In the genomic region with DNA sequence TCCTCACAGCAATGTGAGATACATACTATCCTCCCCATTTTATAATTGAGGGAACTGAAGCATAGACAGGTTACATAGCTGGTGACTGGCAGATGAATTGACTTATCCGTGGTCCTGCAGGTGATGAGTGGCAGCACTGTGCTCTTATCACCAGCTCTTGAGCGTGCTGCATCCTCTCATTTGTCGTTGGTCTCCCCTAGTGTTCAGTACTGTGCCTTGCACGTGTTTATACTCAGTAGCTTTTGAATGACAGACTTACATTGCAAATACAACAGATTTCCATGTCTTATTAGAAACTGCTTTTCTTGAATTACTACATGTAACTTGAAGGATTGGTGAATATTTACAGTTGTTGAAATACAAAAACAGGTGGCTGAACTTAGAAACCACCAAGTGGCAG, we compare ENCODE assay signal across 8 cellular contexts. TPM values are rescaled to one million over a fixed set of nuclear protein-coding genes. Genes with fewer than 3 reads are reported as not detected.
DNase-seq lines count a peak whose midpoint lies in the region; ATAC-seq and TF ChIP-seq lines count a peak whose summit lies in the region.
"Not testable (repeated sequence)": the region's sequence is repeated elsewhere in the genome, so short reads cannot be mapped to it uniquely, and the experiment has no call there.

No MANE protein-coding gene starts in this region.

- H3K4me3 ChIP-seq in A673 (ENCODE audit: low read depth, low read length, poor library complexity, severe bottlenecking); gastroesophageal sphincter; osteoblast (ENCODE audit: insufficient read depth, low read length): not testable (repeated sequence)

- CTCF ChIA-PET in A673 (lab: Charles Lee); activated naive CD4-positive, alpha-beta T cell treated with anti-CD3 and anti-CD28 coated beads, Interleukin-2, amount 10 ng/mL, durations not matched to agents 7 days and 5 days (lab: Charles Lee): not testable (repeated sequence)

- intact Hi-C loops in A673 (cut with micrococcal nuclease; ENCODE audit: unreplicated experiment), result not testable (repeated sequence)

- DNase-seq in A673 (ENCODE audit: low spot score), result peak; percentile 72
- DNase-seq in NCI-H146 (lab: John Stamatoyannopoulos, UW), result peak; percentile 72
- DNase-seq in SW480 (ENCODE audit: low spot score), result peak; percentile 71
- DNase-seq in activated naive CD4-positive, alpha-beta T cell treated with anti-CD3 and anti-CD28 coated beads, Interleukin-2, amount 10 ng/mL, durations not matched to agents 7 days and 5 days, result peak; percentile 67
- DNase-seq in osteoblast (ENCODE audit: insufficient read length, low spot score, missing footprints), result not testable (repeated sequence)

- H3K27ac ChIP-seq in A673 (ENCODE audit: low read depth, low read length, poor library complexity, severe bottlenecking) (peak overlapping the region; percentile 7), gastroesophageal sphincter (peak overlapping the region in 1 of 4 donors; percentile 25)
- not testable (repeated sequence) for H3K27ac ChIP-seq in osteoblast (ENCODE audit: low read depth, low read length)

- H3K79me2 ChIP-seq in osteoblast (ENCODE audit: insufficient read depth, low read length), result peaks cover 35% of the 10 kb centered on the region

- BruUV-seq in A673 (replicated peaks; lab: Mats Ljungman, UMichigan), result not testable (repeated sequence)

- TF ChIP-seq POLR2A in gastroesophageal sphincter (IDR thresholded peaks at IDR 0.05), result not testable (repeated sequence)

- peaks cover 36% of the 10 kb centered on the region for H3K36me3 ChIP-seq in A673 (ENCODE audit: insufficient read depth, low read length, poor library complexity, severe bottlenecking)
- peaks cover 0 to 94% of the 10 kb centered on the region in 2 donors for H3K36me3 ChIP-seq in gastroesophageal sphincter
- peaks cover 69% of the 10 kb centered on the region for H3K36me3 ChIP-seq in osteoblast (ENCODE audit: insufficient read depth, low read length)

- peak; percentile 81 for ATAC-seq in GM18511 (IDR thresholded peaks at IDR 0.05; ENCODE audit: unreplicated experiment)
- peak; percentile 53 for ATAC-seq in HG02973 (IDR thresholded peaks at IDR 0.05; ENCODE audit: unreplicated experiment)
- ATAC-seq in gastroesophageal sphincter, result peak; percentile 46

- not testable (repeated sequence) for H3K4me1 Mint-ChIP-seq in activated naive CD4-positive, alpha-beta T cell treated with anti-CD3 and anti-CD28 coated beads, Interleukin-2, amount 10 ng/mL, durations not matched to agents 7 days and 5 days

- H4K20me1 ChIP-seq in osteoblast (ENCODE audit: insufficient read depth, low read length), result peaks cover 23% of the 10 kb centered on the region

- peaks cover 28% of the 10 kb centered on the region for H3K36me3 Mint-ChIP-seq in activated naive CD4-positive, alpha-beta T cell treated with anti-CD3 and anti-CD28 coated beads, Interleukin-2, amount 10 ng/mL, durations not matched to agents 7 days and 5 days

- not testable (repeated sequence) for H3K9me3 ChIP-seq in A673 (ENCODE audit: low read depth, low read length, poor library complexity, severe bottlenecking); gastroesophageal sphincter; osteoblast (ENCODE audit: low read depth, low read length)

- WGBS in gastroesophageal sphincter (ENCODE audit: low coverage in 1 of 2), 2 donors, result 25 to 40% methylated on average over 4 of the region's 4 CpGs

- not testable (repeated sequence) for H2AFZ ChIP-seq in osteoblast (ENCODE audit: low read length)

- not testable (repeated sequence) for H3K4me2 ChIP-seq in osteoblast (ENCODE audit: insufficient read depth, low read length)

- H3K4me1 ChIP-seq in A673 (ENCODE audit: insufficient read depth, low read length, poor library complexity, severe bottlenecking) (peaks cover 31% of the 10 kb centered on the region), gastroesophageal sphincter (peaks cover 0 to 33% (median 0%) of the 10 kb centered on the region in 3 donors), osteoblast (ENCODE audit: insufficient read depth, low read length) (peaks cover 28% of the 10 kb centered on the region)

- not testable (repeated sequence) for H3K4me3 Mint-ChIP-seq in activated naive CD4-positive, alpha-beta T cell treated with anti-CD3 and anti-CD28 coated beads, Interleukin-2, amount 10 ng/mL, durations not matched to agents 7 days and 5 days

- not testable (repeated sequence) for TF ChIP-seq EP300 in gastroesophageal sphincter (IDR thresholded peaks at IDR 0.05)

- peak overlapping the region; percentile 5 for H3K27ac Mint-ChIP-seq in activated naive CD4-positive, alpha-beta T cell treated with anti-CD3 and anti-CD28 coated beads, Interleukin-2, amount 10 ng/mL, durations not matched to agents 7 days and 5 days

- POLR2A ChIA-PET in A673 (lab: Charles Lee; ENCODE audit: low non-redundant PET), result interaction anchor here (0.6 kb wide), 1 partner anchor 31 kb away, joined by 3 read pairs; no protein-coding TSS in a partner anchor

- H3K9me3 Mint-ChIP-seq in activated naive CD4-positive, alpha-beta T cell treated with anti-CD3 and anti-CD28 coated beads, Interleukin-2, amount 10 ng/mL, durations not matched to agents 7 days and 5 days, result not testable (repeated sequence)

- TF ChIP-seq CTCF in A673 (conservative IDR thresholded peaks at IDR 0.05; ENCODE audit: low read depth, low read length) (peak; percentile 74), gastroesophageal sphincter (IDR thresholded peaks at IDR 0.05) (peak in 1 of 4 experiments; percentile 34), osteoblast (IDR thresholded peaks at IDR 0.05; ENCODE audit: extremely low read depth, low read depth, low read length) (peak; percentile 46)

- not testable (repeated sequence) for H3K27me3 Mint-ChIP-seq in activated naive CD4-positive, alpha-beta T cell treated with anti-CD3 and anti-CD28 coated beads, Interleukin-2, amount 10 ng/mL, durations not matched to agents 7 days and 5 days

- not testable (repeated sequence) for H3K27me3 ChIP-seq in A673 (replicated peaks; ENCODE audit: insufficient read depth, low read depth, low read length, poor library complexity); gastroesophageal sphincter; osteoblast (ENCODE audit: insufficient read depth, low read length)

RNA-seq across cellular contexts. Expression of a gene that starts 33.7 kb away (rescaled TPM):
- total RNA-seq in A673 (2021) (55.5 and 59.7 TPM in 2 replicates), gastroesophageal sphincter (10 to 100 TPM; 40.9 to 77.5 (median 61.0) TPM), osteoblast (59.7 and 75.7 TPM in 2 replicates)

RNA-seq across cellular contexts. Expression of a gene that starts 47.4 kb away (rescaled TPM):
- total RNA-seq in A673 (2021), result 101 and 103 TPM in 2 replicates
- 10 to 100 TPM; 70.0 to 92.2 (median 87.6) TPM for total RNA-seq in gastroesophageal sphincter
- total RNA-seq in osteoblast, result 82.5 and 90.5 TPM in 2 replicates
